Comparison of ENCODE assay signal across 8 cellular contexts in the genomic region with DNA sequence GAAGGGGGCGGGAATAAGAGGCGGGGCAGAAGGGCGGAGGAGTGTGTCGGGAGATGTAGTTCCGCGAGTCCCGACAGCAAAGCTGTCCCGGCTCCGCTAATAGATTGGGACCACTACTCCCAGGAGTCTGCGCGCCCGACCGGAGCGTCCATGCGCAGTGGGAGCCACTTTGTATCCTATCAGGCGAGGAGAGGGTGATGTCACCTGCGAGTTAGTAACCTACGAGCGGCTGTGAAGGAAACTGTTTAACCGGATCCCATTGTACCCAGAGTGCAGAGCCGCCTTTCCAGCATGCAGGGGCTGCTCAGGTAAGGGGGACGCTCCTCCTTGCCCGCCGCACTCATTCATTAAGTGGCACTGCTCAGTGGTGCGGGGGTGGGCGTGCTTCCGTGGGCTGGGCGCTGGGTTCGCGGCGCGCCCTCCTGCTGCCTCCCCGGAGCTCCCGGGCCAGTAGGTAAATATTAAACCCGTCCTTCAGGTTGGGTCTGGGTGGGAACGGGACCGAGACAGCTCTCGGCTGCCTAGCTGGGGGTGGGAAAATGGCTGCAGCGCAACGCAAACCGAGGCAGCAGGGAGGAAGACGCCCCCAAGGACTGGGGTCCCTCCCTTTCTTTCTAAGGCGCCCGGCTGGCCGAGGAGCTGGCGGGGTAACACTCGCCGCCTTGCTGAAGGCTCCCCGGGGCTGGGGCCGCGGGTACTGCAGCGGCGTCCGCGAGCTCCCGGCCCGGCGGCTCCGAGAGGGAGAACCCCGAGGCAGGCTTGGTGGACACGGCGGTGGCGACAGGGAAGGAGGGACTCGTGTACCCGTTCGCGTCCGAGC. TPM values are rescaled to one million over a fixed set of nuclear protein-coding genes. Genes with fewer than 3 reads are reported as not detected.
DNase-seq lines count a peak whose midpoint lies in the region; ATAC-seq and TF ChIP-seq lines count a peak whose summit lies in the region.

A gene (plus strand): TSS at position 207 of the 820 bp plus-strand sequence. CDS start 74,811 bp downstream, outside the sequence.

- peaks cover 17 to 28% (median 21%) of the 10 kb centered on the region in 3 donors for H3K27me3 Mint-ChIP-seq in CD14-positive monocyte (ENCODE audit: low read depth in 3 of 3)

- ATAC-seq in GM19395 (IDR thresholded peaks at IDR 0.05; ENCODE audit: unreplicated experiment) = peak; percentile 87
- ATAC-seq in HG03565 (IDR thresholded peaks at IDR 0.05; ENCODE audit: unreplicated experiment) = peak; percentile 93

- H3K4me3 ChIP-seq in dorsolateral prefrontal cortex (peak within 1 kb of the TSS; percentile 67 to 99 (median 93)), lower leg skin (ENCODE audit: low read depth, poor library complexity, severe bottlenecking) (peak within 1 kb of the TSS; percentile 71)

- H3K27ac ChIP-seq in dorsolateral prefrontal cortex = peak within 1 kb of the TSS; percentile 57 to 96 (median 87)

- peak within 1 kb of the TSS; percentile 50 to 96 (median 85) for H3K27ac Mint-ChIP-seq in CD14-positive monocyte

- peak within 1 kb of the TSS; percentile 97 to 98 for H3K4me3 Mint-ChIP-seq in CD14-positive monocyte

- WGBS in lower leg skin, 2 donors = 0% methylated on average over 27 to 67 of the region's 68 CpGs

- H3K4me1 Mint-ChIP-seq in CD14-positive monocyte = peaks cover 21% of the 10 kb centered on the region

- peaks cover 0 to 2% (median 0%) of the 10 kb centered on the region in 7 donors for H3K9me3 Mint-ChIP-seq in CD14-positive monocyte

- intact Hi-C loops in CD14-positive monocyte (cut with micrococcal nuclease) = loop anchor here in 1 of 2 donors (5.0 kb wide), 1 partner anchor 294 kb away; a partner anchor contains a TSS
- intact Hi-C loops in dorsolateral prefrontal cortex (cut with DNase I) = loop anchor here in 1 of 2 donors (5.0 kb wide), 2 partner anchors 61 to 294 kb away; a partner anchor contains a TSS
- intact Hi-C loops in lower leg skin (cut with DNase I; ENCODE audit: low total_unique reads) = no loop called here

- H3K27me3 ChIP-seq in dorsolateral prefrontal cortex = no peaks in the 10 kb centered on the region

- no peaks in the 10 kb centered on the region for H3K36me3 Mint-ChIP-seq in CD14-positive monocyte

- DNase-seq in CD14-positive monocyte (ENCODE audit: low spot score) (peak; percentile 97), NCI-H774 (lab: John Stamatoyannopoulos, UW) (peak; percentile 89), dorsolateral prefrontal cortex (peak; percentile 97 to 99 (median 99)), lower leg skin (ENCODE audit: low spot score in 2 of 2) (peak; percentile 98 to 99)
- peak; percentile 92 to 95 for DNase-seq in activated CD4-positive, alpha-beta T cell treated with anti-CD3 and anti-CD28 coated beads, Interleukin-2, amount 50 U/mL, for 48 hours
- peak; percentile 81 to 91 for DNase-seq in stimulated activated CD4-positive, alpha-beta T cell treated with anti-CD3 and anti-CD28 coated beads, Interleukin-4, amount 100 ng/mL, for 48 hours (ENCODE audit: low read depth in 2 of 2)

- TF ChIP-seq POLR2A in lower leg skin (IDR thresholded peaks at IDR 0.05) = no peak

- no peak for TF ChIP-seq CTCF in CD14-positive monocyte (IDR thresholded peaks at IDR 0.05)
- peak in 20 of 56 donors; percentile 6 to 56 (median 20) for TF ChIP-seq CTCF in dorsolateral prefrontal cortex (IDR thresholded peaks at IDR 0.05 in 54 of 56, conservative IDR thresholded peaks at IDR 0.05 in 2 of 56; ENCODE audit: low read depth in 1 of 56, partially characterized antibody in 56 of 56)
- TF ChIP-seq CTCF in lower leg skin (IDR thresholded peaks at IDR 0.05) = no peak

RNA-seq across cellular contexts. Expression of the gene that starts here (rescaled TPM):
- 1 to 10 TPM; 4.4 to 6.3 TPM for polyA plus RNA-seq in CD14-positive monocyte
- total RNA-seq in dorsolateral prefrontal cortex (100 to 1,000 TPM in 5 of 120 experiments, 10 to 100 TPM in 115; 54.3 to 118 (median 75.9) TPM), lower leg skin (100 to 1,000 TPM; 155 to 194 (median 183) TPM)

Comparison
In these comparisons a context has a peak if more than half of its experiments do, and no peak if none do; other contexts are left out.
1. Peak in every context shown above with its lines: DNase-seq, ATAC-seq, H3K4me3 ChIP-seq and H3K27ac ChIP-seq.